In genomic region chr3:14170569-14171159, GRCh38 we compare ENCODE assay signal across 10 cellular contexts. TPM values are rescaled to one million over a fixed set of nuclear protein-coding genes. Genes with fewer than 3 reads are reported as not detected.
DNase-seq lines count a peak whose midpoint lies in the region; ATAC-seq and TF ChIP-seq lines count a peak whose summit lies in the region.
"Had no signal": no experiment of that assay in that cellular context is flagged by ENCODE, and none has a peak within 500 bp of the region (broad histone marks: within the 10 kb centered on the region; RNA-seq: fewer than 3 reads in every experiment).

No MANE protein-coding gene starts in this region.

- no peaks in the 10 kb centered on the region for H3K27me3 Mint-ChIP-seq in progenitor cell of endocrine pancreas

- TF ChIP-seq CTCF in progenitor cell of endocrine pancreas (IDR thresholded peaks at IDR 0.05; ENCODE audit: unreplicated experiment) = no peak

- H3K36me3 Mint-ChIP-seq in progenitor cell of endocrine pancreas (ENCODE audit: insufficient read depth) = peaks cover 30% of the 10 kb centered on the region

- peaks cover 6% of the 10 kb centered on the region for H3K4me1 Mint-ChIP-seq in progenitor cell of endocrine pancreas (ENCODE audit: low read depth)

- DNase-seq in SIG-M5 treated with dmso at 0.1 percent for 504 hours (lab: John Stamatoyannopoulos, UW; ENCODE audit: unreplicated experiment) = peak; percentile 12
- DNase-seq in SIG-M5 (lab: John Stamatoyannopoulos, UW) = no peak
- peak; percentile 69 for DNase-seq in RPMI7951 (ENCODE audit: low read depth)
- peak; percentile 89 for DNase-seq in dedifferentiated amniotic fluid mesenchymal stem cell (ENCODE audit: extremely low spot score)
- DNase-seq in renal cortical epithelial cell (ENCODE audit: low read depth) = peak; percentile 13
- DNase-seq in progenitor cell of endocrine pancreas (ENCODE audit: low spot score, unreplicated experiment) = no peak
- DNase-seq: ACHN, NCI-H1105 had no signal

- H3K4me3 Mint-ChIP-seq in progenitor cell of endocrine pancreas (ENCODE audit: low read depth) = no peak overlapping the region

- ATAC-seq in GM19395 (IDR thresholded peaks at IDR 0.05; ENCODE audit: unreplicated experiment) = no peak
- ATAC-seq in HG03565 (IDR thresholded peaks at IDR 0.05; ENCODE audit: unreplicated experiment) = no peak

- H3K27ac Mint-ChIP-seq in progenitor cell of endocrine pancreas = no peak overlapping the region

- no peaks in the 10 kb centered on the region for H3K9me3 Mint-ChIP-seq in progenitor cell of endocrine pancreas (ENCODE audit: low read depth)

RNA-seq across cellular contexts. Expression of gene XPC, which starts 7.7 kb away (rescaled TPM):
- 19.6 and 21.2 TPM in 2 replicates for total RNA-seq in RPMI7951 (2014; rRNA removed; shearing (Covaris generic))
- total RNA-seq in renal cortical epithelial cell (31.8 and 135 TPM in 2 replicates), progenitor cell of endocrine pancreas (40.1 and 43.0 TPM in 2 replicates)

RNA-seq across cellular contexts. Expression of gene LSM3, which starts 8.0 kb away (rescaled TPM):
- 40.7 and 42.8 TPM in 2 replicates for total RNA-seq in RPMI7951 (2014; rRNA removed; shearing (Covaris generic))
- 10.4 and 15.6 TPM in 2 replicates for total RNA-seq in renal cortical epithelial cell
- total RNA-seq in progenitor cell of endocrine pancreas = 13.2 and 13.4 TPM in 2 replicates

RNA-seq across cellular contexts. Expression of gene TMEM43, which starts 45.8 kb away (rescaled TPM):
- 104 and 114 TPM in 2 replicates for total RNA-seq in RPMI7951 (2014; rRNA removed; shearing (Covaris generic))
- total RNA-seq in renal cortical epithelial cell = 53.5 and 76.2 TPM in 2 replicates
- 38.2 and 40.0 TPM in 2 replicates for total RNA-seq in progenitor cell of endocrine pancreas

RNA-seq across cellular contexts. Expression of gene CHCHD4, which starts 46.0 kb away (rescaled TPM):
- total RNA-seq in RPMI7951 (2014; rRNA removed; shearing (Covaris generic)) = 19.7 and 21.1 TPM in 2 replicates
- 15.4 and 17.7 TPM in 2 replicates for total RNA-seq in renal cortical epithelial cell
- total RNA-seq in progenitor cell of endocrine pancreas = 10.8 and 12.7 TPM in 2 replicates

Comparison
In these comparisons a context has a peak if more than half of its experiments do, and no peak if none do; other contexts are left out.
1. DNase-seq: peak in SIG-M5 treated with dmso at 0.1 percent for 504 hours (single experiment), RPMI7951 (single experiment), dedifferentiated amniotic fluid mesenchymal stem cell (single experiment) and renal cortical epithelial cell (single experiment); none in SIG-M5 (single experiment) and progenitor cell of endocrine pancreas (single experiment).